Comparison of ENCODE assay signal across 9 cellular contexts in genomic region chr17:32912218-32912897, GRCh38. TPM values are rescaled to one million over a fixed set of nuclear protein-coding genes. Genes with fewer than 3 reads are reported as not detected.
DNase-seq lines count a peak whose midpoint lies in the region; ATAC-seq and TF ChIP-seq lines count a peak whose summit lies in the region.
"Had no signal": no experiment of that assay in that cellular context is flagged by ENCODE, and none has a peak within 500 bp of the region (broad histone marks: within the 10 kb centered on the region; RNA-seq: fewer than 3 reads in every experiment).

No MANE protein-coding gene starts in this region.

- no peaks in the 10 kb centered on the region for H3K27me3 ChIP-seq in Caco-2 (replicated peaks; ENCODE audit: control insufficient read depth, insufficient read depth, low read length)
- H3K27me3 ChIP-seq in ovary: no peaks in the 10 kb centered on the region

- H3K27me3 Mint-ChIP-seq in Caco-2 (ENCODE audit: insufficient read depth, unreplicated experiment) (no peaks in the 10 kb centered on the region), natural killer cell (ENCODE audit: low read depth in 2 of 2) (peaks cover 0 to 7% of the 10 kb centered on the region in 2 donors)

- no peak for TF ChIP-seq CTCF in Caco-2 (IDR thresholded peaks at IDR 0.05; ENCODE audit: insufficient read depth in 1 of 2, low read depth in 1 of 2, low read length in 1 of 2, severe bottlenecking in 1 of 2, unreplicated experiment in 1 of 2)
- peak; percentile 29 for TF ChIP-seq CTCF in fibroblast of villous mesenchyme (IDR thresholded peaks at IDR 0.05; ENCODE audit: insufficient read depth, low read depth, low read length)
- TF ChIP-seq CTCF in ovary (IDR thresholded peaks at IDR 0.05): no peak
- no peak for TF ChIP-seq CTCF in natural killer cell (IDR thresholded peaks at IDR 0.05)

- H3K9me3 Mint-ChIP-seq in Caco-2 (ENCODE audit: unreplicated experiment) (no peaks in the 10 kb centered on the region), natural killer cell (no peaks in the 10 kb centered on the region)

- POLR2A ChIA-PET in Caco-2 (lab: Charles Lee): interaction anchor here (0.5 kb wide), 1 partner anchor 84 kb away, joined by 8 read pairs; no protein-coding TSS in a partner anchor

- H3K27ac ChIP-seq in ovary: peak overlapping the region in 1 of 2 donors; percentile 36
- H3K27ac ChIP-seq: HL-60 had no signal

- TF ChIP-seq EP300 in ovary (IDR thresholded peaks at IDR 0.05): no peak

- no peaks in the 10 kb centered on the region for H3K36me3 Mint-ChIP-seq in Caco-2 (ENCODE audit: insufficient read depth, unreplicated experiment)
- no peaks in the 10 kb centered on the region for H3K36me3 Mint-ChIP-seq in natural killer cell

- peaks cover 14% of the 10 kb centered on the region for H3K4me1 Mint-ChIP-seq in Caco-2 (ENCODE audit: low read depth, unreplicated experiment)
- peaks cover 4 to 10% of the 10 kb centered on the region in 2 donors for H3K4me1 Mint-ChIP-seq in natural killer cell

- WGBS in ovary, 3 donors: 5 to 10% (median 6%) methylated on average over 10 of the region's 10 CpGs

- H3K4me1 ChIP-seq in Caco-2 (peaks cover 34% of the 10 kb centered on the region), ovary (ENCODE audit: insufficient read depth) (no peaks in the 10 kb centered on the region)

- no peaks in the 10 kb centered on the region for H3K36me3 ChIP-seq in Caco-2 (ENCODE audit: control insufficient read depth, insufficient read depth, low read length)
- H3K36me3 ChIP-seq in ovary: no peaks in the 10 kb centered on the region

- H3K9me3 ChIP-seq in Caco-2 (no peaks in the 10 kb centered on the region), ovary (no peaks in the 10 kb centered on the region)

- DNase-seq in Caco-2: peak; percentile 64 to 81
- peak; percentile 51 for DNase-seq in NCI-H748 treated with DMSO at 0.1 percent for 48 hours (lab: John Stamatoyannopoulos, UW)
- peak; percentile 87 for DNase-seq in fibroblast of villous mesenchyme (ENCODE audit: low read depth)
- peak; percentile 62 to 70 (median 68) for DNase-seq in ovary
- DNase-seq in midbrain (lab: John Stamatoyannopoulos, UW): no peak
- DNase-seq in natural killer cell: no peak
- no peak for DNase-seq in GDM1 (lab: John Stamatoyannopoulos, UW)

- H3K4me3 ChIP-seq in Caco-2 (ENCODE audit: low read depth, low read length) (no peak overlapping the region), fibroblast of villous mesenchyme (ENCODE audit: low read depth, low read length) (peak overlapping the region; percentile 16), ovary (no peak overlapping the region)

- TF ChIP-seq POLR2A in ovary (IDR thresholded peaks at IDR 0.05): no peak

- no peak for ATAC-seq in HG03095 (IDR thresholded peaks at IDR 0.05; ENCODE audit: unreplicated experiment)
- ATAC-seq in natural killer cell: no peak

- CTCF ChIA-PET in Caco-2 (lab: Charles Lee): interaction anchor here (0.5 to 1.4 kb wide), 3 partner anchors 35 to 106 kb away, joined by 3 to 6 read pairs (median 4); partner anchors contain the start of gene MYO1D

- H3K27ac Mint-ChIP-seq in Caco-2 (ENCODE audit: unreplicated experiment) (peak overlapping the region; percentile 17), natural killer cell (no peak overlapping the region)

- intact Hi-C loops in Caco-2 (cut with micrococcal nuclease; ENCODE audit: unreplicated experiment) (loop anchor here (10.0 kb wide), 1 partner anchor 238 kb away; no protein-coding TSS in a partner anchor), ovary (cut with DNase I) (no loop called here), natural killer cell (cut with micrococcal nuclease) (loop anchor here (10.0 kb wide), 1 partner anchor 258 kb away; no protein-coding TSS in a partner anchor)

- H3K4me3 Mint-ChIP-seq in Caco-2 (ENCODE audit: unreplicated experiment) (peak overlapping the region; percentile 3), natural killer cell (no peak overlapping the region)

- no TSS peak for BruUV-seq in Caco-2 (replicated peaks; lab: Mats Ljungman, UMichigan)

RNA-seq across cellular contexts. Expression of gene TMEM98, which starts 15.6 kb away (rescaled TPM):
- 189 and 229 TPM in 2 replicates for total RNA-seq in Caco-2 (2022)
- 128 and 135 TPM in 2 replicates for total RNA-seq in fibroblast of villous mesenchyme
- total RNA-seq in ovary: 100 to 1,000 TPM; 112 to 399 (median 157) TPM
- 100 to 1,000 TPM; 123 to 248 TPM for polyA plus RNA-seq in ovary
- not detected for total RNA-seq in natural killer cell

RNA-seq across cellular contexts. Expression of gene MYO1D, which starts 35.4 kb away (rescaled TPM):
- 193 and 206 TPM in 2 replicates for total RNA-seq in Caco-2 (2022)
- total RNA-seq in fibroblast of villous mesenchyme: 19.0 and 54.8 TPM in 2 replicates
- total RNA-seq in ovary: 10 to 100 TPM; 43.0 to 57.7 (median 53.8) TPM
- 10 to 100 TPM; 20.9 to 62.2 TPM for polyA plus RNA-seq in ovary
- 10 to 100 TPM in 2 of 3 donors, 1 to 10 TPM in 1; 6.8 to 20.2 (median 10.5) TPM for total RNA-seq in natural killer cell

Comparison
In these comparisons a context has a peak if more than half of its experiments do, and no peak if none do; other contexts are left out.
1. DNase-seq: peak in Caco-2 (2 of 2), NCI-H748 treated with DMSO at 0.1 percent for 48 hours (single experiment), fibroblast of villous mesenchyme (single experiment) and ovary (5 of 5); none in midbrain (single experiment), natural killer cell (single experiment) and GDM1 (single experiment).
2. RNA of gene TMEM98, which starts 15.6 kb away (total RNA-seq): 189 to 229 TPM in Caco-2, 112 to 399 TPM in ovary and 128 to 135 TPM in fibroblast of villous mesenchyme; not detected in natural killer cell; every median in the first group is over 100 times any median in the second.
3. intact Hi-C loops: an anchor here in Caco-2 (10.0 kb wide) and natural killer cell (10.0 kb wide); none called in ovary.